17 cellular contexts compared by ENCODE assay signal in the genomic region with DNA sequence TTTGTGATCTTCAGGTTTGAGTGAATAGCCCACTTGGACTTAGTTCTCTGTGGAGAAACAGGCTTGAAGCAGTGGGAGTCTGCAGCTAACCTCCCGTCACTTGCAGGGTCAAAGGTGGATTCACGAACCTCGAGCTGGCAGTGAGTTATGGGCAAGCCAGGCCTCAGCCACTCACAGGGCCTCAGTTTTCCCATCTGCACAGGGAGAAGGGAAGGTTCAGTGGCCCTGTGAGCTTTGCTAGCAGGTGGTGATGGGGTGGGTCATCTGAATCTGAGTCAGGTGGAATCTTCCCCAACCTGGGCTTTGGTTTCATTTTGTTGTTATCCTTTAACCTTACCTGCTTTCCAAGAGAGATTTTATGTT.
DNase-seq lines count a peak whose midpoint lies in the region; ATAC-seq and TF ChIP-seq lines count a peak whose summit lies in the region.
"Had no signal": no experiment of that assay in that cellular context is flagged by ENCODE, and none has a peak within 500 bp of the region (broad histone marks: within the 10 kb centered on the region; RNA-seq: fewer than 3 reads in every experiment).

No MANE protein-coding gene starts in this region.

- no peaks in the 10 kb centered on the region for H3K27me3 Mint-ChIP-seq in stimulated activated memory B cell treated with anti-CD40 and anti-IgM and Interleukin-4, amounts not matched to agents 10 μg/mL and 1 μg/mL and 100 μg/mL, for 72 hours
- no peaks in the 10 kb centered on the region for H3K27me3 Mint-ChIP-seq in activated CD4-positive, alpha-beta memory T cell treated with anti-CD3 and anti-CD28 coated beads, Interleukin-2, amount 10 ng/mL, durations not matched to agents 7 days and 5 days

- H3K27me3 ChIP-seq in Peyer's patch: no peaks in the 10 kb centered on the region
- H3K27me3 ChIP-seq: BE2C, esophagus muscularis mucosa, spleen, upper lobe of right lung had no signal

- H3K4me1 Mint-ChIP-seq in stimulated activated memory B cell treated with anti-CD40 and anti-IgM and Interleukin-4, amounts not matched to agents 10 μg/mL and 1 μg/mL and 100 μg/mL, for 72 hours: peaks cover 10% of the 10 kb centered on the region
- H3K4me1 Mint-ChIP-seq in activated CD4-positive, alpha-beta memory T cell treated with anti-CD3 and anti-CD28 coated beads, Interleukin-2, amount 10 ng/mL, durations not matched to agents 7 days and 5 days: no peaks in the 10 kb centered on the region

- CTCF ChIA-PET in activated CD4-positive, alpha-beta memory T cell treated with anti-CD3 and anti-CD28 coated beads, Interleukin-2, amount 10 ng/mL, durations not matched to agents 7 days and 5 days (lab: Charles Lee): interaction anchor here (1.3 kb wide), 1 partner anchor 39 kb away, joined by 3 read pairs; no protein-coding TSS in a partner anchor

- H3K9me3 Mint-ChIP-seq in stimulated activated memory B cell treated with anti-CD40 and anti-IgM and Interleukin-4, amounts not matched to agents 10 μg/mL and 1 μg/mL and 100 μg/mL, for 72 hours: no peaks in the 10 kb centered on the region
- H3K9me3 Mint-ChIP-seq in activated CD4-positive, alpha-beta memory T cell treated with anti-CD3 and anti-CD28 coated beads, Interleukin-2, amount 10 ng/mL, durations not matched to agents 7 days and 5 days: no peaks in the 10 kb centered on the region
- H3K9me3 Mint-ChIP-seq: activated naive CD4-positive, alpha-beta T cell treated with anti-CD3 and anti-CD28 coated beads, Interleukin-2, amount 50 U/mL, for 24 hours had no signal

- peak; percentile 26 for DNase-seq in GM13976 (ENCODE audit: low spot score)
- DNase-seq in Peyer's patch: peak in 2 of 3 donors; percentile 60 to 65
- peak; percentile 34 for DNase-seq in kidney tubule cell (ENCODE audit: low spot score)
- DNase-seq in NCI-H128 (lab: John Stamatoyannopoulos, UW; ENCODE audit: unreplicated experiment): no peak
- DNase-seq in activated CD4-positive, alpha-beta memory T cell treated with anti-CD3 and anti-CD28 coated beads, Interleukin-2, amount 10 ng/mL, durations not matched to agents 7 days and 5 days: no peak
- DNase-seq in glomerular visceral epithelial cell (ENCODE audit: extremely low spot score): no peak
- DNase-seq: activated CD4-positive, CD25-positive, alpha-beta regulatory T cell; BE2C; left ventricle myocardium inferior; NCI-H82; spleen; stimulated activated CD4-positive, alpha-beta T cell treated with anti-CD3 and anti-CD28 coated beads, Interleukin-4, amount 100 ng/mL, for 24 hours; upper lobe of right lung had no signal

- no peak overlapping the region for H3K4me3 ChIP-seq in Peyer's patch
- H3K4me3 ChIP-seq: esophagus muscularis mucosa, left ventricle myocardium inferior, spleen, upper lobe of right lung had no signal

- POLR2A ChIA-PET in activated CD4-positive, alpha-beta memory T cell treated with anti-CD3 and anti-CD28 coated beads, Interleukin-2, amount 10 ng/mL, durations not matched to agents 7 days and 5 days (lab: Charles Lee): no interaction called here

- in situ Hi-C loops in GM13976 (cut with MboI; ENCODE audit: low sequenced_read_pairs, unreplicated experiment): no loop called here

- ATAC-seq in stimulated activated memory B cell treated with anti-CD40 and anti-IgM and Interleukin-4, amounts not matched to agents 10 μg/mL and 1 μg/mL and 100 μg/mL, for 72 hours: peak; percentile 36
- ATAC-seq: upper lobe of right lung had no signal

- peak overlapping the region; percentile 75 for H3K27ac Mint-ChIP-seq in stimulated activated memory B cell treated with anti-CD40 and anti-IgM and Interleukin-4, amounts not matched to agents 10 μg/mL and 1 μg/mL and 100 μg/mL, for 72 hours
- no peak overlapping the region for H3K27ac Mint-ChIP-seq in activated CD4-positive, alpha-beta memory T cell treated with anti-CD3 and anti-CD28 coated beads, Interleukin-2, amount 10 ng/mL, durations not matched to agents 7 days and 5 days
- H3K27ac Mint-ChIP-seq: activated naive CD4-positive, alpha-beta T cell treated with anti-CD3 and anti-CD28 coated beads, Interleukin-2, amount 50 U/mL, for 24 hours had no signal

- TF ChIP-seq CTCF in GM13976 (IDR thresholded peaks at IDR 0.05; ENCODE audit: borderline replicate concordance, control extremely low read depth, extremely low read depth, insufficient read depth, missing control alignments): no peak
- TF ChIP-seq CTCF in Peyer's patch (IDR thresholded peaks at IDR 0.05): no peak

- H3K36me3 ChIP-seq in Peyer's patch: peaks cover 0 to 30% (median 0%) of the 10 kb centered on the region in 3 donors

- H3K36me3 Mint-ChIP-seq in stimulated activated memory B cell treated with anti-CD40 and anti-IgM and Interleukin-4, amounts not matched to agents 10 μg/mL and 1 μg/mL and 100 μg/mL, for 72 hours: peaks cover 24% of the 10 kb centered on the region
- no peaks in the 10 kb centered on the region for H3K36me3 Mint-ChIP-seq in activated CD4-positive, alpha-beta memory T cell treated with anti-CD3 and anti-CD28 coated beads, Interleukin-2, amount 10 ng/mL, durations not matched to agents 7 days and 5 days (ENCODE audit: low read depth)

- H3K27ac ChIP-seq in Peyer's patch: peak overlapping the region in 2 of 4 donors; percentile 35 to 53
- H3K27ac ChIP-seq: esophagus muscularis mucosa, HL-60, left ventricle myocardium inferior, spleen, upper lobe of right lung had no signal

- no peak for TF ChIP-seq POLR2A in Peyer's patch (IDR thresholded peaks at IDR 0.05)

- H3K4me1 ChIP-seq in Peyer's patch: peaks cover 0 to 12% (median 0%) of the 10 kb centered on the region in 4 donors
- H3K4me1 ChIP-seq: upper lobe of right lung had no signal

- H3K4me3 Mint-ChIP-seq in stimulated activated memory B cell treated with anti-CD40 and anti-IgM and Interleukin-4, amounts not matched to agents 10 μg/mL and 1 μg/mL and 100 μg/mL, for 72 hours: no peak overlapping the region
- H3K4me3 Mint-ChIP-seq in activated CD4-positive, alpha-beta memory T cell treated with anti-CD3 and anti-CD28 coated beads, Interleukin-2, amount 10 ng/mL, durations not matched to agents 7 days and 5 days: no peak overlapping the region
- H3K4me3 Mint-ChIP-seq: activated naive CD4-positive, alpha-beta T cell treated with anti-CD3 and anti-CD28 coated beads, Interleukin-2, amount 50 U/mL, for 24 hours had no signal

- no peaks in the 10 kb centered on the region for H3K9me3 ChIP-seq in Peyer's patch
- H3K9me3 ChIP-seq: BE2C, esophagus muscularis mucosa, left ventricle myocardium inferior, spleen, upper lobe of right lung had no signal

Comparison
In these comparisons a context has a peak if more than half of its experiments do, and no peak if none do; other contexts are left out.
1. DNase-seq: peak in GM13976 (single experiment), Peyer's patch (2 of 3) and kidney tubule cell (single experiment); none in NCI-H128 (single experiment), activated CD4-positive, alpha-beta memory T cell treated with anti-CD3 and anti-CD28 coated beads, Interleukin-2, amount 10 ng/mL, durations not matched to agents 7 days and 5 days (single experiment) and glomerular visceral epithelial cell (single experiment).